In genomic region chr6:26045939-26046368, GRCh38 we compare ENCODE assay signal across 9 cellular contexts. TPM values are rescaled to one million over a fixed set of nuclear protein-coding genes. Genes with fewer than 3 reads are reported as not detected.
DNase-seq lines count a peak whose midpoint lies in the region; ATAC-seq and TF ChIP-seq lines count a peak whose summit lies in the region.
"Had no signal": no experiment of that assay in that cellular context is flagged by ENCODE, and none has a peak within 500 bp of the region (broad histone marks: within the 10 kb centered on the region; RNA-seq: fewer than 3 reads in every experiment).

No MANE protein-coding gene starts in this region.

- ATAC-seq in IMR-90 (ENCODE audit: low read depth) = no peak
- no peak for ATAC-seq in GM19023 (IDR thresholded peaks at IDR 0.05; ENCODE audit: unreplicated experiment)

- no peaks in the 10 kb centered on the region for H3K36me3 ChIP-seq in IMR-90 (ENCODE audit: control insufficient read depth, insufficient read depth, low read length)
- H3K36me3 ChIP-seq in adipocyte (ENCODE audit: control insufficient read depth, insufficient read depth, low read length, severe bottlenecking) = no peaks in the 10 kb centered on the region
- no peaks in the 10 kb centered on the region for H3K36me3 ChIP-seq in mesendoderm (ENCODE audit: control insufficient read depth, insufficient read depth, low read length)

- H3K4me3 ChIP-seq in IMR-90 (ENCODE audit: insufficient read depth, low read depth, low read length) (peak overlapping the region; percentile 48; the same call in 1 of the 2 replicates), adipocyte (ENCODE audit: low read length) (peak overlapping the region; percentile 79), mesendoderm (ENCODE audit: low read length) (peak overlapping the region; percentile 59)

- H3K9ac ChIP-seq in IMR-90 (ENCODE audit: low read depth, low read length) = peak overlapping the region; percentile 55; the same call in 1 of the 2 replicates
- H3K9ac ChIP-seq in adipocyte (ENCODE audit: low read length) = peak overlapping the region; percentile 73
- peak overlapping the region; percentile 87 for H3K9ac ChIP-seq in mesendoderm (ENCODE audit: low read length)

- H3K23ac ChIP-seq in IMR-90 (ENCODE audit: low read depth, low read length) = no peak overlapping the region; the same call in 1 of the 2 replicates
- no peak overlapping the region for H3K23ac ChIP-seq in mesendoderm (ENCODE audit: low read length)

- 0 out of 2 replicates have a peak overlapping the region, but pooled peaks have one; percentile 20 for H3K56ac ChIP-seq in IMR-90 (ENCODE audit: extremely low read depth, insufficient read depth, low read length)
- peak overlapping the region; percentile 87 for H3K56ac ChIP-seq in mesendoderm (ENCODE audit: low read length)

- H3K18ac ChIP-seq in IMR-90 (ENCODE audit: low read depth, low read length) (no peak overlapping the region), mesendoderm (ENCODE audit: low read length) (no peak overlapping the region)

- H3K4me1 ChIP-seq in IMR-90 (ENCODE audit: control insufficient read depth, insufficient read depth, low read length) (no peaks in the 10 kb centered on the region; the same call in 1 of the 2 replicates), adipocyte (ENCODE audit: control insufficient read depth, insufficient read depth, low read length) (peaks cover 21% of the 10 kb centered on the region), mesendoderm (ENCODE audit: control insufficient read depth, low read depth, low read length) (no peaks in the 10 kb centered on the region)

- in situ Hi-C loops in IMR-90 (cut with MboI; ENCODE audit: low sequenced_read_pairs) = no loop called here

- no peak for TF ChIP-seq RAD21 in IMR-90 (IDR thresholded peaks at IDR 0.05; ENCODE audit: low read length)

- H3K79me2 ChIP-seq in mesendoderm (ENCODE audit: control insufficient read depth, insufficient read depth, low read length) = no peaks in the 10 kb centered on the region

- DNase-seq in DMS53 (lab: John Stamatoyannopoulos, UW) (peak; percentile 70), IMR-90 (no peak), adipocyte (ENCODE audit: low read depth) (no peak), mesendoderm (no peak), AG08395 (ENCODE audit: low spot score) (no peak), Ammon's horn (ENCODE audit: low spot score) (no peak), T1000 (lab: John Stamatoyannopoulos, UW) (no peak)
- DNase-seq: Karpas-422 had no signal

- no peak for TF ChIP-seq POLR2A in IMR-90 (IDR thresholded peaks at IDR 0.05; ENCODE audit: low read depth, low read length)

- BruUV-seq in IMR-90 (replicated peaks; lab: Mats Ljungman, UMichigan) = no TSS peak

- H4K5ac ChIP-seq in IMR-90 (ENCODE audit: low read depth, low read length) = no peak overlapping the region
- no peak overlapping the region for H4K5ac ChIP-seq in mesendoderm (ENCODE audit: low read length)

- H2AFZ ChIP-seq in IMR-90 (replicated peaks; ENCODE audit: low read length, poor library complexity) = no peak overlapping the region

- H2AK5ac ChIP-seq in IMR-90 (ENCODE audit: low read depth, low read length) (no peak overlapping the region), mesendoderm (ENCODE audit: low read length) (no peak overlapping the region)

- H3K9me3 ChIP-seq in IMR-90 (ENCODE audit: control insufficient read depth, insufficient read depth, low read length) (no peaks in the 10 kb centered on the region), adipocyte (ENCODE audit: control insufficient read depth, low read length) (no peaks in the 10 kb centered on the region)

- TF ChIP-seq CTCF in IMR-90 (conservative IDR thresholded peaks at IDR 0.05; ENCODE audit: low read depth, low read length) = no peak

- peak overlapping the region in 1 of 2 experiments; percentile 32; a peak in 1 of 4 replicates for H4K8ac ChIP-seq in IMR-90 (ENCODE audit: low read depth in 2 of 2, low read length in 2 of 2)
- H4K8ac ChIP-seq in mesendoderm (ENCODE audit: low read depth, low read length) = no peak overlapping the region

- no peaks in the 10 kb centered on the region for H3K79me1 ChIP-seq in IMR-90 (ENCODE audit: low read depth in 1 of 2, low read length in 2 of 2)
- no peaks in the 10 kb centered on the region for H3K79me1 ChIP-seq in mesendoderm (ENCODE audit: low read length)

- H3K4ac ChIP-seq in IMR-90 (ENCODE audit: low read depth, low read length) (no peak overlapping the region), mesendoderm (ENCODE audit: low read depth, low read length) (no peak overlapping the region)

- H4K91ac ChIP-seq in IMR-90 (ENCODE audit: insufficient read depth, low read depth, low read length) = no peak overlapping the region

- CTCF ChIA-PET in IMR-90 (lab: Yijun Ruan, JAX) = interaction anchor here (0.6 to 2.9 kb wide), 2 partner anchors 20 to 58 kb away, joined by 3 to 12 read pairs; no protein-coding TSS in a partner anchor

- POLR2A ChIA-PET in IMR-90 (lab: Charles Lee; ENCODE audit: unreplicated experiment) = interaction anchor here (0.6 to 1.5 kb wide), 5 partner anchors 10 to 151 kb away, joined by 3 to 9 read pairs (median 4); a partner anchor contains a TSS

- H3K4me2 ChIP-seq in IMR-90 (ENCODE audit: low read depth, low read length) (peak overlapping the region; percentile 75), mesendoderm (ENCODE audit: low read length) (peak overlapping the region; percentile 42)

- peak overlapping the region; percentile 34 for H3K14ac ChIP-seq in IMR-90 (replicated peaks; ENCODE audit: low read depth, low read length)

- H2BK15ac ChIP-seq in IMR-90 (ENCODE audit: low read depth, low read length) = no peak overlapping the region
- no peak overlapping the region for H2BK15ac ChIP-seq in mesendoderm (replicated peaks; ENCODE audit: low read depth)

- WGBS in IMR-90 (ENCODE audit: extremely low coverage in 2 of 2, insufficient read length in 1 of 2), 2 experiments = no CpG with 5 or more reads among the region's 5 CpGs
- no CpG with 5 or more reads among the region's 5 CpGs for WGBS in mesendoderm (ENCODE audit: extremely low coverage, insufficient coverage, low lambda C conversion rate)

- H2BK120ac ChIP-seq in IMR-90 (ENCODE audit: low read depth, low read length) = no peak overlapping the region
- no peak overlapping the region for H2BK120ac ChIP-seq in mesendoderm (ENCODE audit: low read depth, low read length)

- H2BK5ac ChIP-seq in IMR-90 (ENCODE audit: low read depth, low read length, poor library complexity, severe bottlenecking) (peak overlapping the region; percentile 25), mesendoderm (ENCODE audit: low read length) (no peak overlapping the region)

- H3K9me1 ChIP-seq in IMR-90 (ENCODE audit: insufficient read depth, low read length) = no peaks in the 10 kb centered on the region

- H3K27ac ChIP-seq in IMR-90 (ENCODE audit: insufficient read depth, low read length) (no peak overlapping the region), mesendoderm (ENCODE audit: low read depth, low read length) (peak overlapping the region; percentile 90)

- H2BK20ac ChIP-seq in IMR-90 (ENCODE audit: low read depth, low read length) = no peak overlapping the region

- H3K27me3 ChIP-seq in IMR-90 (ENCODE audit: control insufficient read depth, insufficient read depth, low read length) (no peaks in the 10 kb centered on the region), adipocyte (replicated peaks; ENCODE audit: control insufficient read depth, insufficient read depth, low read length) (no peaks in the 10 kb centered on the region), mesendoderm (ENCODE audit: insufficient read depth, low read length, poor library complexity) (no peaks in the 10 kb centered on the region)

- H4K20me1 ChIP-seq in IMR-90 (ENCODE audit: insufficient read depth, low read length) = 0 out of 2 replicates have a peak, but pooled peaks cover 3% of the 10 kb centered on the region

- H2AK9ac ChIP-seq in IMR-90 (replicated peaks; ENCODE audit: low read depth, low read length, poor library complexity) = no peak overlapping the region

- intact Hi-C loops in IMR-90 (cut with micrococcal nuclease) = no loop called here

- dilution Hi-C loops in IMR-90 (cut with HindIII; ENCODE audit: low sequenced_read_pairs, unreplicated experiment) = no loop called here

TF ChIP-seq in IMR-90, 13 proteins besides CTCF, POLR2A, EP300 and RAD21:
- no peak for TF ChIP-seq FOS (IDR thresholded peaks at IDR 0.05; ENCODE audit: low read depth, low read length)
- TF ChIP-seq SMC3 (IDR thresholded peaks at IDR 0.05; ENCODE audit: low read depth, low read length) = no peak
- no peak for TF ChIP-seq MXI1 (IDR thresholded peaks at IDR 0.05; ENCODE audit: borderline replicate concordance, low read depth, low read length)
- no peak for TF ChIP-seq RCOR1 (IDR thresholded peaks at IDR 0.05; ENCODE audit: insufficient replicate concordance, low read length)
- TF ChIP-seq CHD1 (IDR thresholded peaks at IDR 0.05; ENCODE audit: low read depth, low read length) = no peak
- TF ChIP-seq NFE2L2 (IDR thresholded peaks at IDR 0.05; ENCODE audit: low read depth, low read length) = no peak
- no peak for TF ChIP-seq RFX5 (IDR thresholded peaks at IDR 0.05; ENCODE audit: low read depth, low read length)
- TF ChIP-seq USF2 (IDR thresholded peaks at IDR 0.05; ENCODE audit: low read depth, low read length) = no peak
- TF ChIP-seq BHLHE40 (IDR thresholded peaks at IDR 0.05; ENCODE audit: low read depth, low read length) = no peak
- TF ChIP-seq ELK1 (IDR thresholded peaks at IDR 0.05; ENCODE audit: borderline replicate concordance, low read depth, low read length) = no peak
TF ChIP-seq in IMR-90: peak in this region for 0.

RNA-seq across cellular contexts. Expression of gene HFE, which starts 41.3 kb away (rescaled TPM):
- 13.6 and 14.9 TPM in 2 replicates for total RNA-seq in IMR-90 (2012; rRNA removed)
- polyA plus RNA-seq in IMR-90 (2012; rRNA removed) = 11.7 and 15.7 TPM in 2 replicates
- 9.0 and 14.0 TPM in 2 replicates for polyA plus RNA-seq in IMR-90 (2012; cell fraction: cytosol; rRNA removed)
- 8.4 and 16.6 TPM in 2 replicates for polyA plus RNA-seq in IMR-90 (2012; cell fraction: nucleus; rRNA removed; ENCODE audit: low replicate concordance)
- 0.28 TPM for polyA plus RNA-seq in mesendoderm (2013, experiment 1 of 2)
- 0.41 TPM for polyA plus RNA-seq in mesendoderm (2013, experiment 2 of 2)
